In the genomic region with DNA sequence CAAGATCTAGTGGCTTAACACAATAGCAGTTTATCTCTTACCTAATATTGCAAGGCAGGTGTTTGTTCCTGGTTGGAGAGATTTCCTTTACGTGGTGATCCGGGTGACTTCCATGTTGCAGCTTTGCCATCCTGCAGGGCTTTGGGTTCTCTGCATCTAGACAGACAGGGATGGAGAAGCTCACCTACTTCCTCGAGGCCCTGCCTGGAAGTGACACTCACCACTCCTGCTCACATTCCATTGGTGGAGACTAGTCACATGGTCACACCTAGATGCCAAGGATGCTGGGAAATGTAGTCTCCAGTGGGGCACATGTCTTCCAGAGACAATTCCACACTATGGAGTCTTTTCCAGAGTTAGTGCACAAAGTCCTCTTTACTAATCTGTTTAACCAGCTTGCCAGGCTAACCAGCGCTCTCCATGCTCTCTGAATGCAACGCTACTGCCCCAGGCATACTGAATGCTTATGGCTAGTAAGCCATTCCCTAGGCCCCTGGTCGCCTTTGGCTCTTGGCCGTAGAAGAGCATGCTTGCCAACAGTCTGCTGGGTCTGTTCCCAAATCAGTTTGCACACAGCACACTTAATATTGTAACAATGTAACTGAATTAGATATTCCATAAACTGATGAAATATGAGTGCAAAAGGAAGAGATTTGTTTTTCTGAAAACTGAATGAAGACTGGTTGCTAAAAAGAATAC, we compare ENCODE assay signal across 8 cellular contexts. TPM values are rescaled to one million over a fixed set of nuclear protein-coding genes. Genes with fewer than 3 reads are reported as not detected.
DNase-seq lines count a peak whose midpoint lies in the region; ATAC-seq, FAIRE-seq and TF ChIP-seq lines count a peak whose summit lies in the region.

No MANE protein-coding gene starts in this region.

- POLR2A ChIA-PET in H1 (lab: Charles Lee; ENCODE audit: partially characterized antibody), result interaction anchor here (0.8 to 1.0 kb wide), 2 partner anchors 9 to 49 kb away, joined by 3 read pairs; no protein-coding TSS in a partner anchor

- H3K4me3 ChIP-seq in WERI-Rb-1 (ENCODE audit: low read depth, low read length), result peak overlapping the region; percentile 16
- H3K4me3 ChIP-seq in H1 (ENCODE audit: extremely low read depth in 1 of 4, insufficient read depth in 2 of 4, low read depth in 3 of 4, low read length in 4 of 4), result peak overlapping the region in 1 of 4 experiments; percentile 12; a peak in 1 of 8 replicates
- H3K4me3 ChIP-seq in mucosa of descending colon, result no peak overlapping the region
- H3K4me3 ChIP-seq in sigmoid colon, result no peak overlapping the region

- no peak overlapping the region for H3K4ac ChIP-seq in H1 (replicated peaks; ENCODE audit: insufficient read length, low read depth, low read length)

- H2AK5ac ChIP-seq in H1 (ENCODE audit: low read depth, low read length), result no peak overlapping the region; the same call in 1 of the 2 replicates

- peak overlapping the region; percentile 77; the same call in 1 of the 2 replicates for H2BK20ac ChIP-seq in H1 (ENCODE audit: low read length)

- H3K27me3 ChIP-seq in WERI-Rb-1 (ENCODE audit: insufficient read depth, low read depth, severe bottlenecking) (no peaks in the 10 kb centered on the region), H1 (replicated peaks in 1 of 4; ENCODE audit: control insufficient read depth in 3 of 4, extremely low read depth in 1 of 4, insufficient read depth in 3 of 4, low read length in 3 of 4) (peaks cover 0 to 9% (median 4%) of the 10 kb centered on the region in 4 experiments; a peak in 5 of 7 replicates), sigmoid colon (peaks cover 0 to 5% (median 0%) of the 10 kb centered on the region in 3 donors)

- no peak overlapping the region for H4K8ac ChIP-seq in H1 (ENCODE audit: extremely low read depth, insufficient read depth, low read length)

- H3K4me2 ChIP-seq in H1 (ENCODE audit: insufficient read depth in 1 of 2, low read depth in 2 of 2, low read length in 2 of 2), result no peak overlapping the region; a peak in 1 of 4 replicates

- no peak overlapping the region for H4K5ac ChIP-seq in H1 (ENCODE audit: insufficient read length, low read depth, low read length)

- no peaks in the 10 kb centered on the region for H3K79me2 ChIP-seq in H1 (ENCODE audit: control insufficient read depth in 1 of 2, insufficient read depth in 2 of 2, low read length in 2 of 2)

- H3K9me3 ChIP-seq in WERI-Rb-1 (ENCODE audit: severe bottlenecking) (no peaks in the 10 kb centered on the region), H1 (ENCODE audit: insufficient read depth in 2 of 2, low read depth in 1 of 2, low read length in 1 of 2) (no peaks in the 10 kb centered on the region; a peak in 1 of 4 replicates), mucosa of descending colon (no peaks in the 10 kb centered on the region), sigmoid colon (no peaks in the 10 kb centered on the region)

- no peak overlapping the region for H2BK5ac ChIP-seq in H1 (ENCODE audit: low read depth, low read length)

- H3K14ac ChIP-seq in H1 (ENCODE audit: insufficient read length), result no peak overlapping the region

- in situ Hi-C loops in GM13976 (cut with MboI; ENCODE audit: low sequenced_read_pairs, unreplicated experiment), result no loop called here

- H3K23me2 ChIP-seq in H1 (ENCODE audit: low read depth, low read length), result no peaks in the 10 kb centered on the region

- no peak overlapping the region for H2BK15ac ChIP-seq in H1 (ENCODE audit: low read length)

- intact Hi-C loops in mucosa of descending colon (cut with DNase I, micrococcal nuclease), result no loop called here
- intact Hi-C loops in sigmoid colon (cut with DNase I), result loop anchor here (10.0 kb wide), 2 partner anchors 204 to 524 kb away; a partner anchor contains a TSS

- 79% methylated on average over 7 of the region's 7 CpGs; no CpG with 5 or more reads in 1 of the 2 experiments for WGBS in H1 (ENCODE audit: extremely low coverage in 1 of 2, insufficient coverage in 1 of 2, insufficient read length in 1 of 2, insufficient replicate concordance in 2 of 2, low coverage in 1 of 2, low lambda C conversion rate in 2 of 2, missing lambda C conversion rate in 1 of 2), 2 experiments
- WGBS in sigmoid colon, 2 donors, result 78 to 79% methylated on average over 7 of the region's 7 CpGs

- DNase-seq in AG09319 (ENCODE audit: extremely low read depth, low read depth) (peak; percentile 44), GM13976 (ENCODE audit: low spot score) (peak; percentile 77), NCI-H2196 treated with DMSO at 0.1 percent for 48 hours (lab: John Stamatoyannopoulos, UW; ENCODE audit: unreplicated experiment) (peak; percentile 84), WERI-Rb-1 (peak; percentile 86), H1 (ENCODE audit: low read depth in 1 of 2, low spot score in 2 of 2) (peak in 1 of 2 experiments; percentile 75), mucosa of descending colon (peak in 1 of 3 donors; percentile 78), sigmoid colon (no peak)

- no peak for TF ChIP-seq POLR2A in H1 (IDR thresholded peaks at IDR 0.05; ENCODE audit: control extremely low read depth in 1 of 2, low read depth in 2 of 2, low read length in 2 of 2)
- no peak for TF ChIP-seq POLR2A in sigmoid colon (IDR thresholded peaks at IDR 0.05)

- H4K20me1 ChIP-seq in H1 (replicated peaks in 1 of 2; ENCODE audit: control insufficient read depth in 1 of 2, insufficient read depth in 2 of 2, low read length in 2 of 2), result no peaks in the 10 kb centered on the region

- no peak overlapping the region for H3K23ac ChIP-seq in H1 (ENCODE audit: insufficient read length)

- no peak overlapping the region for H2BK120ac ChIP-seq in H1 (replicated peaks; ENCODE audit: low read depth, low read length)

- H3K36me3 ChIP-seq in WERI-Rb-1 (no peaks in the 10 kb centered on the region; the same call in 1 of the 2 replicates), H1 (ENCODE audit: control insufficient read depth in 2 of 4, insufficient read depth in 4 of 4, low read length in 3 of 4) (no peaks in the 10 kb centered on the region), mucosa of descending colon (ENCODE audit: low read depth) (no peaks in the 10 kb centered on the region), sigmoid colon (no peaks in the 10 kb centered on the region)

- CTCF ChIA-PET in H1 (lab: Charles Lee; ENCODE audit: partially characterized antibody), result interaction anchor here (0.6 to 2.8 kb wide), 12 partner anchors 8 to 259 kb away, joined by 3 to 19 read pairs (median 4); no protein-coding TSS in a partner anchor

- no peak overlapping the region for H3K56ac ChIP-seq in H1 (replicated peaks; ENCODE audit: insufficient read length, low read depth, low read length)

- peak; percentile 96 for FAIRE-seq in H1 (lab: Jason Lieb, UNC)

- TF ChIP-seq RAD21 in H1 (IDR thresholded peaks at IDR 0.05 in 1 of 2, conservative IDR thresholded peaks at IDR 0.05 in 1 of 2; ENCODE audit: low read depth in 2 of 2, low read length in 2 of 2), result no peak

- TF ChIP-seq CTCF in AG09319 (IDR thresholded peaks at IDR 0.05; ENCODE audit: low read depth, low read length), result no peak
- TF ChIP-seq CTCF in GM13976 (IDR thresholded peaks at IDR 0.05; ENCODE audit: borderline replicate concordance, control extremely low read depth, extremely low read depth, insufficient read depth, missing control alignments), result no peak
- TF ChIP-seq CTCF in WERI-Rb-1 (IDR thresholded peaks at IDR 0.05; ENCODE audit: low read depth, low read length), result no peak
- no peak for TF ChIP-seq CTCF in H1 (IDR thresholded peaks at IDR 0.05; ENCODE audit: control extremely low read depth in 1 of 3, insufficient read depth in 1 of 3, low read depth in 1 of 3, low read length in 3 of 3)
- no peak for TF ChIP-seq CTCF in mucosa of descending colon (IDR thresholded peaks at IDR 0.05)
- TF ChIP-seq CTCF in sigmoid colon (IDR thresholded peaks at IDR 0.05), result no peak

- H3K4me1 ChIP-seq in H1 (replicated peaks in 1 of 4; ENCODE audit: control insufficient read depth in 3 of 4, insufficient read depth in 4 of 4, low read length in 3 of 4), result peaks cover 0 to 2% (median 0%) of the 10 kb centered on the region in 4 experiments; a peak in 1 of 7 replicates
- H3K4me1 ChIP-seq in mucosa of descending colon (ENCODE audit: low read depth), result no peaks in the 10 kb centered on the region
- H3K4me1 ChIP-seq in sigmoid colon, result peaks cover 0 to 5% (median 0%) of the 10 kb centered on the region in 4 donors

- peak overlapping the region; percentile 71 for H3K27ac ChIP-seq in WERI-Rb-1
- H3K27ac ChIP-seq in H1 (ENCODE audit: low read depth, low read length), result no peak overlapping the region
- H3K27ac ChIP-seq in sigmoid colon, result no peak overlapping the region

- no peak overlapping the region for H4K91ac ChIP-seq in H1 (replicated peaks; ENCODE audit: insufficient read length, low read length)

- H2BK12ac ChIP-seq in H1 (ENCODE audit: low read depth, low read length), result no peak overlapping the region

- H3K18ac ChIP-seq in H1 (ENCODE audit: extremely low read depth, low read length), result no peak overlapping the region

- no peak for TF ChIP-seq EP300 in H1 (IDR thresholded peaks at IDR 0.05; ENCODE audit: borderline replicate concordance in 1 of 2, low read depth in 2 of 2, low read length in 2 of 2)
- TF ChIP-seq EP300 in sigmoid colon (IDR thresholded peaks at IDR 0.05), result no peak

- peak; percentile 77 for ATAC-seq in mucosa of descending colon
- no peak for ATAC-seq in HG02759 (IDR thresholded peaks at IDR 0.05; ENCODE audit: unreplicated experiment)

- no peak overlapping the region for H3K9ac ChIP-seq in H1 (replicated peaks in 1 of 4; ENCODE audit: extremely low read depth in 1 of 4, low read depth in 3 of 4, low read length in 3 of 4)

- H2AFZ ChIP-seq in H1 (ENCODE audit: low read length), result no peak overlapping the region

- H3K79me1 ChIP-seq in H1 (ENCODE audit: low read depth, low read length), result no peaks in the 10 kb centered on the region

RNA-seq across cellular contexts. Expression of a gene that starts 6.7 kb away (rescaled TPM):
- 0.24 and 0.33 TPM in 2 replicates for total RNA-seq in H1 (2021; fragmentation: NEBNext Ultra II Directional; extraction: Animal tissue kit (Norgen Biotek cat#: 25700))
- polyA plus RNA-seq in H1 (2011; rRNA removed) (0.33 and 0.74 TPM in 2 replicates), sigmoid colon (under 1 TPM in 2 of 3 donors, not detected in 1; 0.28 to 0.60 TPM)
- polyA plus RNA-seq in H1 (2011; cell fraction: cytosol; rRNA removed), result 0.30 TPM
- 0.54 TPM for polyA plus RNA-seq in H1 (2011; cell fraction: nucleus; rRNA removed)
- polyA plus RNA-seq in H1 (2012, experiment 1 of 2), result 0.17 to 0.52 TPM (median 0.37 TPM) in 4 replicates
- 0.22 TPM for polyA plus RNA-seq in H1 (2012, experiment 2 of 2)
- 0.26 TPM for polyA plus RNA-seq in H1 (2013, experiment 1 of 2)
- polyA plus RNA-seq in H1 (2013, experiment 2 of 2), result 0.26 TPM
- polyA minus RNA-seq in H1 (2011; rRNA and poly(A)+ RNA removed), result 0.17 and 0.79 TPM in 2 replicates
- polyA minus RNA-seq in H1 (2011; cell fraction: cytosol; rRNA and poly(A)+ RNA removed), result 0.66 TPM
- 2.1 TPM for polyA minus RNA-seq in H1 (2011; cell fraction: nucleus; rRNA and poly(A)+ RNA removed)
- total RNA-seq in mucosa of descending colon (under 1 TPM; 0.17 to 0.44 (median 0.43) TPM), sigmoid colon (1 to 10 TPM in 2 of 4 donors, under 1 TPM in 2; 0.55 to 2.1 (median 1.0) TPM)

RNA-seq across cellular contexts. Expression of a gene that starts 23.8 kb away (rescaled TPM):
- total RNA-seq in H1 (2021; fragmentation: NEBNext Ultra II Directional; extraction: Animal tissue kit (Norgen Biotek cat#: 25700)), result not detected in 2 replicates
- polyA plus RNA-seq in H1 (2011; rRNA removed) (not detected in 2 replicates), sigmoid colon (10 to 100 TPM in 1 of 3 donors, 1 to 10 TPM in 2; 1.0 to 21.0 (median 2.8) TPM)
- not detected for polyA plus RNA-seq in H1 (2011; cell fraction: cytosol; rRNA removed)
- polyA plus RNA-seq in H1 (2011; cell fraction: nucleus; rRNA removed), result not detected
- polyA plus RNA-seq in H1 (2012, experiment 1 of 2), result 0.07 TPM in 1 of 4 replicates, not detected in the others
- 0.10 TPM for polyA plus RNA-seq in H1 (2012, experiment 2 of 2)
- not detected for polyA plus RNA-seq in H1 (2013, experiment 1 of 2)
- polyA plus RNA-seq in H1 (2013, experiment 2 of 2), result not detected
- not detected in 2 replicates for polyA minus RNA-seq in H1 (2011; rRNA and poly(A)+ RNA removed)
- 6.5 TPM for polyA minus RNA-seq in H1 (2011; cell fraction: cytosol; rRNA and poly(A)+ RNA removed)
- polyA minus RNA-seq in H1 (2011; cell fraction: nucleus; rRNA and poly(A)+ RNA removed), result 2.2 TPM
- total RNA-seq in mucosa of descending colon (1 to 10 TPM; 1.7 to 6.3 (median 4.2) TPM), sigmoid colon (10 to 100 TPM in 3 of 4 donors, 1 to 10 TPM in 1; 5.0 to 48.7 (median 18.5) TPM)
